ENCODE assay signal across 17 cellular contexts in the genomic region with DNA sequence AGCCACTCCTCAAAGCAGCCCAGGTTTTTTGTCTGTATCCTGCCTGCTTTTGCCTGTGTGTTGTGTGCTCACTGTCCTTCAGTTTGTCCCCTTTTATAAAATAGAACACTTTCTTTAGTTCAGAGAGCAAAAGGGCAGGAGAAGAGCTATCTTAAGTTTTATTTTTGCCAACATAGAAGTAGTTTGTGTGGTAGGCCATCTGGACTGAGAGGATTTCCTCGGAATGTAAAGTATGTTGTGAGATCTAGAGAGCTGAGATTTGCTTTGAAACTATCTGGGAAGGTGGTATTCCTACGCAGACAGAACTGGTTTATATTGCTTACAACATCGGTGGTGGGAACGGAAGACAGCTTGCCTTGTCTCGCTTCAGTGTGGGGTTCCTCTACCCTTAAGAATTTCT.
A peak's percentile ranks its signal among the peaks of the same experiment; 100 is the strongest.
DNase-seq lines count a peak whose midpoint lies in the region; ATAC-seq and TF ChIP-seq lines count a peak whose summit lies in the region.
"Had no signal": no experiment of that assay in that cellular context is flagged by ENCODE, and none has a peak within 500 bp of the region (broad histone marks: within the 10 kb centered on the region; RNA-seq: fewer than 3 reads in every experiment).

No MANE protein-coding gene starts in this region.

- H3K27me3 ChIP-seq in subcutaneous abdominal adipose tissue (ENCODE audit: control insufficient read depth in 5 of 5, insufficient read depth in 4 of 5, low read length in 5 of 5) (no peaks in the 10 kb centered on the region), left ventricle myocardium inferior (ENCODE audit: low read depth) (no peaks in the 10 kb centered on the region)

- H3K9me3 Mint-ChIP-seq in activated T-cell treated with anti-CD3 and anti-CD28 coated beads, Interleukin-2, amount 50 U/mL, for 72 hours, result no peaks in the 10 kb centered on the region
- H3K9me3 Mint-ChIP-seq in brain, result no peaks in the 10 kb centered on the region

- H3K4me1 Mint-ChIP-seq in activated T-cell treated with anti-CD3 and anti-CD28 coated beads, Interleukin-2, amount 50 U/mL, for 72 hours (ENCODE audit: low read depth), result peaks cover 56% of the 10 kb centered on the region
- H3K4me1 Mint-ChIP-seq in brain, result peaks cover 14% of the 10 kb centered on the region

- TF ChIP-seq CTCF in brain (conservative IDR thresholded peaks at IDR 0.05), result no peak
- TF ChIP-seq CTCF in left ventricle myocardium inferior (IDR thresholded peaks at IDR 0.05; ENCODE audit: borderline replicate concordance), result no peak

- intact Hi-C loops in left ventricle myocardium inferior (cut with micrococcal nuclease), result loop anchor here (10.0 kb wide), 1 partner anchor 139 kb away; no protein-coding TSS in a partner anchor

- no peak for ATAC-seq in activated T-cell treated with anti-CD3 and anti-CD28 coated beads, Interleukin-2, amount 50 U/mL, for 72 hours (replicated peaks in 1 of 2)
- ATAC-seq: K562 had no signal

- H3K27ac ChIP-seq in subcutaneous abdominal adipose tissue (ENCODE audit: low read depth, low read length) (no peak overlapping the region), left ventricle myocardium inferior (replicated peaks) (no peak overlapping the region)
- H3K27ac ChIP-seq: 22Rv1, skin epidermis, WERI-Rb-1 had no signal

- no peak overlapping the region for H3K4me3 Mint-ChIP-seq in activated T-cell treated with anti-CD3 and anti-CD28 coated beads, Interleukin-2, amount 50 U/mL, for 72 hours
- H3K4me3 Mint-ChIP-seq in brain, result no peak overlapping the region

- DNase-seq in activated T-cell treated with anti-CD3 and anti-CD28 coated beads, Interleukin-2, amount 50 U/mL, for 72 hours, result no peak
- no peak for DNase-seq in activated T-cell treated with anti-CD3 and anti-CD28 coated beads for 4 hours
- DNase-seq in kidney glomerular epithelial cell (lab: John Stamatoyannopoulos, UW), result peak; percentile 25
- no peak for DNase-seq in left ventricle myocardium inferior
- DNase-seq in A172 (ENCODE audit: low spot score), result no peak
- DNase-seq in putamen (ENCODE audit: low spot score), result no peak
- DNase-seq: activated CD8-positive, alpha-beta memory T cell treated with anti-CD3 and anti-CD28 coated beads, Interleukin-2, amount 50 U/mL, for 48 hours; amygdala; NCI-H1436 treated with DMSO at 0.1 percent for 48 hours; NCI-H774; SHP77; WERI-Rb-1 had no signal

- H3K9me3 ChIP-seq in subcutaneous abdominal adipose tissue (ENCODE audit: control insufficient read depth in 5 of 5, low read length in 5 of 5) (no peaks in the 10 kb centered on the region), left ventricle myocardium inferior (replicated peaks) (no peaks in the 10 kb centered on the region)

- H3K9ac ChIP-seq in subcutaneous abdominal adipose tissue (ENCODE audit: low read length in 5 of 5), result peak overlapping the region in 3 of 5 donors; percentile 1 to 47 (median 40)

- peak overlapping the region; percentile 2 for H3K27ac Mint-ChIP-seq in activated T-cell treated with anti-CD3 and anti-CD28 coated beads, Interleukin-2, amount 50 U/mL, for 72 hours
- peak overlapping the region in 3 of 5 experiments; percentile 1 to 35 (median 9) for H3K27ac Mint-ChIP-seq in brain

- H3K27me3 Mint-ChIP-seq in activated T-cell treated with anti-CD3 and anti-CD28 coated beads, Interleukin-2, amount 50 U/mL, for 72 hours (ENCODE audit: low read depth), result no peaks in the 10 kb centered on the region
- H3K27me3 Mint-ChIP-seq in brain, result no peaks in the 10 kb centered on the region

- H3K4me1 ChIP-seq in subcutaneous abdominal adipose tissue (ENCODE audit: control insufficient read depth in 5 of 5, insufficient read depth in 5 of 5, low read length in 5 of 5) (peaks cover 0 to 9% (median 7%) of the 10 kb centered on the region in 5 donors), left ventricle myocardium inferior (peaks cover 6% of the 10 kb centered on the region)

- H3K36me3 ChIP-seq in subcutaneous abdominal adipose tissue (ENCODE audit: control insufficient read depth in 5 of 5, insufficient read depth in 5 of 5, low read length in 5 of 5), result no peaks in the 10 kb centered on the region
- H3K36me3 ChIP-seq in left ventricle myocardium inferior, result no peaks in the 10 kb centered on the region
- H3K36me3 ChIP-seq: WERI-Rb-1 had no signal

- H3K4me3 ChIP-seq in subcutaneous abdominal adipose tissue (ENCODE audit: low read depth in 1 of 5, low read length in 5 of 5), result no peak overlapping the region
- no peak overlapping the region for H3K4me3 ChIP-seq in left ventricle myocardium inferior
- H3K4me3 ChIP-seq: K562, skin epidermis had no signal

- no peaks in the 10 kb centered on the region for H3K36me3 Mint-ChIP-seq in activated T-cell treated with anti-CD3 and anti-CD28 coated beads, Interleukin-2, amount 50 U/mL, for 72 hours (ENCODE audit: insufficient read depth in 2 of 2)
- no peaks in the 10 kb centered on the region for H3K36me3 Mint-ChIP-seq in brain
